ENCODE assay signal across 8 cellular contexts in genomic region chr12:54360717-54361456, GRCh38. TPM values are rescaled to one million over a fixed set of nuclear protein-coding genes. Genes with fewer than 3 reads are reported as not detected.
DNase-seq lines count a peak whose midpoint lies in the region; ATAC-seq and TF ChIP-seq lines count a peak whose summit lies in the region.

No MANE protein-coding gene starts in this region.

- H2AFZ ChIP-seq in MM.1S (ENCODE audit: low read length) (no peak overlapping the region), hepatocyte (no peak overlapping the region)

- H4K20me1 ChIP-seq in MM.1S (ENCODE audit: insufficient read depth, low read length): peaks cover 5% of the 10 kb centered on the region; the same call in 1 of the 2 replicates
- H4K20me1 ChIP-seq in hepatocyte (ENCODE audit: insufficient read depth, poor library complexity, severe bottlenecking): no peaks in the 10 kb centered on the region

- H3K79me2 ChIP-seq in MM.1S (ENCODE audit: low read length) (no peaks in the 10 kb centered on the region), hepatocyte (no peaks in the 10 kb centered on the region)

- peaks cover 26% of the 10 kb centered on the region for H3K4me1 ChIP-seq in MM.1S (ENCODE audit: low read length)
- H3K4me1 ChIP-seq in SJCRH30: peaks cover 23% of the 10 kb centered on the region
- H3K4me1 ChIP-seq in hepatocyte (ENCODE audit: insufficient read depth): peaks cover 28% of the 10 kb centered on the region
- H3K4me1 ChIP-seq in skeletal muscle tissue (ENCODE audit: control insufficient read depth in 3 of 3, insufficient read depth in 3 of 3, low read length in 3 of 3): peaks cover 18 to 30% (median 19%) of the 10 kb centered on the region in 3 donors

- 60% methylated on average over 16 of the region's 16 CpGs for whole genome bisulfite sequencing in hepatocyte (ENCODE audit: low lambda C conversion rate, missing lambda C conversion rate)

- H3K27me3 ChIP-seq in MM.1S (replicated peaks; ENCODE audit: insufficient read depth, low read length) (peaks cover 33% of the 10 kb centered on the region), SJCRH30 (no peaks in the 10 kb centered on the region), hepatocyte (peaks cover 3% of the 10 kb centered on the region), skeletal muscle tissue (ENCODE audit: control insufficient read depth in 3 of 3, insufficient read depth in 3 of 3, low read length in 3 of 3) (no peaks in the 10 kb centered on the region)

- no peak overlapping the region for H3K27ac ChIP-seq in MM.1S (ENCODE audit: low read length)
- no peak overlapping the region; the same call in 1 of the 2 replicates for H3K27ac ChIP-seq in SJCRH30
- peak overlapping the region; percentile 85 for H3K27ac ChIP-seq in hepatocyte
- H3K27ac ChIP-seq in skeletal muscle tissue (ENCODE audit: low read depth, low read length): peak overlapping the region; percentile 26

- TF ChIP-seq CTCF in MM.1S (IDR thresholded peaks at IDR 0.05; ENCODE audit: low read length) (peak; percentile 63), hepatocyte (IDR thresholded peaks at IDR 0.05; ENCODE audit: poor library complexity) (peak; percentile 95)

- no peak overlapping the region for H3K4me3 ChIP-seq in MM.1S (ENCODE audit: low read length)
- H3K4me3 ChIP-seq in SJCRH30: no peak overlapping the region
- H3K4me3 ChIP-seq in hepatocyte: no peak overlapping the region
- H3K4me3 ChIP-seq in skeletal muscle tissue (ENCODE audit: low read length in 3 of 3): no peak overlapping the region

- peak; percentile 7 for DNase-seq in DMS79 treated with DMSO at 0.1 percent for 48 hours (lab: John Stamatoyannopoulos, UW)
- DNase-seq in MM.1S: peak; percentile 27
- DNase-seq in SJCRH30: peak; percentile 84 to 91
- peak in 51 of 58 donors; percentile 9 to 87 (median 52) for DNase-seq in anterior cingulate cortex (lab: John Stamatoyannopoulos, UW)
- DNase-seq in hepatocyte (ENCODE audit: low spot score): peak; percentile 89
- no peak for DNase-seq in activated CD4-positive, CD25-positive, alpha-beta regulatory T cell treated with anti-CD3 and anti-CD28 coated beads, Interleukin-2, amount 50 U/mL, for 72 hours

- peaks cover 16% of the 10 kb centered on the region for H3F3A ChIP-seq in MM.1S (ENCODE audit: insufficient read depth, low read length)

- no peak overlapping the region for H3K4me2 ChIP-seq in MM.1S (ENCODE audit: low read depth, low read length)
- H3K4me2 ChIP-seq in hepatocyte: no peak overlapping the region

- ATAC-seq in GM21717 (IDR thresholded peaks at IDR 0.05; ENCODE audit: unreplicated experiment): no peak

- H3K9me2 ChIP-seq in MM.1S (replicated peaks; ENCODE audit: insufficient read depth, low read length) (no peaks in the 10 kb centered on the region), hepatocyte (replicated peaks; ENCODE audit: insufficient read depth) (no peaks in the 10 kb centered on the region)

- H3K36me3 ChIP-seq in MM.1S (replicated peaks; ENCODE audit: insufficient read depth, low read length) (no peaks in the 10 kb centered on the region), SJCRH30 (no peaks in the 10 kb centered on the region), hepatocyte (replicated peaks; ENCODE audit: insufficient read depth, low read depth) (no peaks in the 10 kb centered on the region), skeletal muscle tissue (ENCODE audit: control insufficient read depth in 3 of 3, insufficient read depth in 3 of 3, low read length in 3 of 3) (no peaks in the 10 kb centered on the region)

- H3K9me3 ChIP-seq in MM.1S (replicated peaks; ENCODE audit: insufficient read depth, low read length) (no peaks in the 10 kb centered on the region), SJCRH30 (replicated peaks) (no peaks in the 10 kb centered on the region), hepatocyte (ENCODE audit: low read depth) (no peaks in the 10 kb centered on the region), skeletal muscle tissue (ENCODE audit: control insufficient read depth in 3 of 3, low read length in 3 of 3) (no peaks in the 10 kb centered on the region)

- H3K9ac ChIP-seq in MM.1S (ENCODE audit: low read length) (no peak overlapping the region), skeletal muscle tissue (ENCODE audit: low read depth in 1 of 3, low read length in 3 of 3) (peak overlapping the region in 2 of 3 donors; percentile 10 to 18)

RNA-seq across cellular contexts. Expression of gene GPR84, which starts 3.4 kb away (rescaled TPM):
- not detected in 2 replicates for total RNA-seq in SJCRH30 (2014; rRNA removed; shearing (Covaris generic))
- total RNA-seq in hepatocyte (0.07 TPM in 1 of 2 replicates, not detected in the other), skeletal muscle tissue (not detected)
- not detected in 2 replicates for polyA plus RNA-seq in hepatocyte

RNA-seq across cellular contexts. Expression of gene ZNF385A, which starts 23.6 kb away (rescaled TPM):
- total RNA-seq in SJCRH30 (2014; rRNA removed; shearing (Covaris generic)): 12.7 and 13.2 TPM in 2 replicates
- total RNA-seq in hepatocyte: 2.2 and 5.6 TPM in 2 replicates
- 4.2 and 4.6 TPM in 2 replicates for polyA plus RNA-seq in hepatocyte
- 3.7 TPM for total RNA-seq in skeletal muscle tissue

RNA-seq across cellular contexts. Expression of gene COPZ1, which starts 36.0 kb away (rescaled TPM):
- 113 and 117 TPM in 2 replicates for total RNA-seq in SJCRH30 (2014; rRNA removed; shearing (Covaris generic))
- 164 and 220 TPM in 2 replicates for total RNA-seq in hepatocyte
- 207 and 224 TPM in 2 replicates for polyA plus RNA-seq in hepatocyte
- total RNA-seq in skeletal muscle tissue: 62.6 TPM

RNA-seq across cellular contexts. Expression of gene ITGA5, which starts 58.2 kb away (rescaled TPM):
- total RNA-seq in SJCRH30 (2014; rRNA removed; shearing (Covaris generic)): 37.3 and 38.1 TPM in 2 replicates
- total RNA-seq in hepatocyte (31.3 and 45.7 TPM in 2 replicates), skeletal muscle tissue (78.8 TPM)
- 53.6 and 57.2 TPM in 2 replicates for polyA plus RNA-seq in hepatocyte

Comparison
In these comparisons a context has a peak if more than half of its experiments do, and no peak if none do; other contexts are left out.
1. H3K27ac ChIP-seq: peak in hepatocyte (single experiment) and skeletal muscle tissue (single experiment); none in MM.1S (single experiment) and SJCRH30 (single experiment).